ENCODE assay signal across 8 cellular contexts in genomic region chr19:43575955-43576451, GRCh38. TPM values are rescaled to one million over a fixed set of nuclear protein-coding genes. Genes with fewer than 3 reads are reported as not detected.
DNase-seq lines count a peak whose midpoint lies in the region; ATAC-seq and TF ChIP-seq lines count a peak whose summit lies in the region.

No MANE protein-coding gene starts in this region.

- H3K9ac ChIP-seq in iPS-15b (ENCODE audit: low read depth, low read length): peak overlapping the region; percentile 47
- no peak overlapping the region for H3K9ac ChIP-seq in subcutaneous abdominal adipose tissue (ENCODE audit: low read length in 5 of 5)

- H3K27me3 ChIP-seq in iPS-15b (ENCODE audit: control insufficient read depth, insufficient read depth, low read length): no peaks in the 10 kb centered on the region
- no peaks in the 10 kb centered on the region for H3K27me3 ChIP-seq in subcutaneous abdominal adipose tissue (ENCODE audit: control insufficient read depth in 5 of 5, insufficient read depth in 4 of 5, low read length in 5 of 5)

- H3K27ac ChIP-seq in subcutaneous abdominal adipose tissue (ENCODE audit: low read depth, low read length): no peak overlapping the region

- no peak for DNase-seq in activated T-cell treated with anti-CD3 and anti-CD28 coated beads, Interleukin-2, amount 50 U/mL, for 72 hours
- no peak for DNase-seq in activated T-cell treated with anti-CD3 and anti-CD28 coated beads, Interleukin-2, amount 50 U/mL, for 48 hours
- no peak for DNase-seq in activated T-helper 1 cell treated with anti-CD3 and anti-CD28 coated beads, Interleukin-12 subunit alpha, Interleukin-12 subunit beta, Interleukin-2, Interleukin-4 antibody, amounts not matched to agents 30 ng/mL and 10 ng/mL and 1 ng/mL, durations not matched to agents 14 hours and 24 hours and 36 hours (ENCODE audit: low spot score)
- no peak for DNase-seq in GM10248 (ENCODE audit: extremely low spot score)

- peak in 1 of 2 donors; percentile 1 for ATAC-seq in activated T-cell treated with anti-CD3 and anti-CD28 coated beads, Interleukin-2, amount 50 U/mL, for 72 hours (replicated peaks in 1 of 2)
- ATAC-seq in GM21619 (IDR thresholded peaks at IDR 0.05; ENCODE audit: unreplicated experiment) (no peak), HG02884 (IDR thresholded peaks at IDR 0.05; ENCODE audit: unreplicated experiment) (no peak)

- H3K4me3 ChIP-seq in iPS-15b (ENCODE audit: low read depth, low read length): peak overlapping the region; percentile 50
- peak overlapping the region; percentile 39 to 95 (median 88) for H3K4me3 ChIP-seq in subcutaneous abdominal adipose tissue (ENCODE audit: low read depth in 1 of 5, low read length in 5 of 5)

- no peak for TF ChIP-seq CTCF in GM10248 (IDR thresholded peaks at IDR 0.05; ENCODE audit: control extremely low read depth, extremely low read depth, low read depth, missing control alignments)

- H3K27me3 Mint-ChIP-seq in activated T-cell treated with anti-CD3 and anti-CD28 coated beads, Interleukin-2, amount 50 U/mL, for 72 hours (ENCODE audit: low read depth): no peaks in the 10 kb centered on the region
- peaks cover 3% of the 10 kb centered on the region for H3K27me3 Mint-ChIP-seq in activated T-helper 1 cell treated with anti-CD3 and anti-CD28 coated beads, Interleukin-12 subunit alpha, Interleukin-12 subunit beta, Interleukin-2, Interleukin-4 antibody, amounts not matched to agents 30 ng/mL and 10 ng/mL and 1 ng/mL, durations not matched to agents 14 hours and 24 hours and 36 hours (ENCODE audit: insufficient read depth)

- intact Hi-C loops in activated T-helper 1 cell treated with anti-CD3 and anti-CD28 coated beads, Interleukin-12 subunit alpha, Interleukin-12 subunit beta, Interleukin-2, Interleukin-4 antibody, amounts not matched to agents 30 ng/mL and 10 ng/mL and 1 ng/mL, durations not matched to agents 14 hours and 24 hours and 36 hours (cut with micrococcal nuclease): loop anchor here (1.0 kb wide), 6 partner anchors 14 to 113 kb away; partner anchors contain the start of genes IRGQ, ZNF428 and ZNF576

- H3K27ac Mint-ChIP-seq in activated T-cell treated with anti-CD3 and anti-CD28 coated beads, Interleukin-2, amount 50 U/mL, for 72 hours: no peak overlapping the region
- H3K27ac Mint-ChIP-seq in activated T-helper 1 cell treated with anti-CD3 and anti-CD28 coated beads, Interleukin-12 subunit alpha, Interleukin-12 subunit beta, Interleukin-2, Interleukin-4 antibody, amounts not matched to agents 30 ng/mL and 10 ng/mL and 1 ng/mL, durations not matched to agents 14 hours and 24 hours and 36 hours: peak overlapping the region; percentile 74

- H3K36me3 ChIP-seq in iPS-15b (ENCODE audit: control insufficient read depth, insufficient read depth, low read length): peaks cover 2% of the 10 kb centered on the region
- H3K36me3 ChIP-seq in subcutaneous abdominal adipose tissue (ENCODE audit: control insufficient read depth in 5 of 5, insufficient read depth in 5 of 5, low read length in 5 of 5): peaks cover 2 to 9% (median 6%) of the 10 kb centered on the region in 5 donors

- POLR2A ChIA-PET in GM10248 (lab: Yijun Ruan, JAX): interaction anchor here (0.6 to 0.8 kb wide), 2 partner anchors 19 to 97 kb away, joined by 3 to 6 read pairs; no protein-coding TSS in a partner anchor

- peaks cover 3 to 4% of the 10 kb centered on the region in 2 donors for H3K36me3 Mint-ChIP-seq in activated T-cell treated with anti-CD3 and anti-CD28 coated beads, Interleukin-2, amount 50 U/mL, for 72 hours (ENCODE audit: insufficient read depth in 2 of 2)
- peaks cover 7% of the 10 kb centered on the region for H3K36me3 Mint-ChIP-seq in activated T-helper 1 cell treated with anti-CD3 and anti-CD28 coated beads, Interleukin-12 subunit alpha, Interleukin-12 subunit beta, Interleukin-2, Interleukin-4 antibody, amounts not matched to agents 30 ng/mL and 10 ng/mL and 1 ng/mL, durations not matched to agents 14 hours and 24 hours and 36 hours (ENCODE audit: low read depth)

- H3K9me3 Mint-ChIP-seq in activated T-cell treated with anti-CD3 and anti-CD28 coated beads, Interleukin-2, amount 50 U/mL, for 72 hours: no peaks in the 10 kb centered on the region
- no peaks in the 10 kb centered on the region for H3K9me3 Mint-ChIP-seq in activated T-helper 1 cell treated with anti-CD3 and anti-CD28 coated beads, Interleukin-12 subunit alpha, Interleukin-12 subunit beta, Interleukin-2, Interleukin-4 antibody, amounts not matched to agents 30 ng/mL and 10 ng/mL and 1 ng/mL, durations not matched to agents 14 hours and 24 hours and 36 hours

- H3K4me1 Mint-ChIP-seq in activated T-cell treated with anti-CD3 and anti-CD28 coated beads, Interleukin-2, amount 50 U/mL, for 72 hours (ENCODE audit: low read depth): peaks cover 55% of the 10 kb centered on the region
- peaks cover 25% of the 10 kb centered on the region for H3K4me1 Mint-ChIP-seq in activated T-helper 1 cell treated with anti-CD3 and anti-CD28 coated beads, Interleukin-12 subunit alpha, Interleukin-12 subunit beta, Interleukin-2, Interleukin-4 antibody, amounts not matched to agents 30 ng/mL and 10 ng/mL and 1 ng/mL, durations not matched to agents 14 hours and 24 hours and 36 hours (ENCODE audit: low read depth)

- H3K9me3 ChIP-seq in iPS-15b (ENCODE audit: control insufficient read depth, insufficient read depth, low read length) (no peaks in the 10 kb centered on the region), subcutaneous abdominal adipose tissue (ENCODE audit: control insufficient read depth in 5 of 5, low read length in 5 of 5) (no peaks in the 10 kb centered on the region)

- H3K4me3 Mint-ChIP-seq in activated T-cell treated with anti-CD3 and anti-CD28 coated beads, Interleukin-2, amount 50 U/mL, for 72 hours: peak overlapping the region; percentile 73 to 98
- H3K4me3 Mint-ChIP-seq in activated T-helper 1 cell treated with anti-CD3 and anti-CD28 coated beads, Interleukin-12 subunit alpha, Interleukin-12 subunit beta, Interleukin-2, Interleukin-4 antibody, amounts not matched to agents 30 ng/mL and 10 ng/mL and 1 ng/mL, durations not matched to agents 14 hours and 24 hours and 36 hours: peak overlapping the region; percentile 67

- CTCF ChIA-PET in GM10248 (lab: Yijun Ruan, JAX): interaction anchor here (10.4 kb wide), 1 partner anchor 19 kb away, joined by 97 read pairs; no protein-coding TSS in a partner anchor

- H3K4me1 ChIP-seq in iPS-15b (ENCODE audit: control insufficient read depth, insufficient read depth, low read length) (peaks cover 6% of the 10 kb centered on the region), subcutaneous abdominal adipose tissue (ENCODE audit: control insufficient read depth in 5 of 5, insufficient read depth in 5 of 5, low read length in 5 of 5) (peaks cover 5 to 34% (median 27%) of the 10 kb centered on the region in 5 donors)

RNA-seq across cellular contexts. Expression of gene PINLYP, which starts 0.4 kb away (rescaled TPM):
- total RNA-seq in activated T-cell treated with anti-CD3 and anti-CD28 coated beads, Interleukin-2, amount 50 U/mL, for 72 hours: 10 to 100 TPM in 1 of 2 donors, 1 to 10 TPM in 1; 8.9 to 18.1 TPM
- total RNA-seq in activated T-helper 1 cell treated with anti-CD3 and anti-CD28 coated beads, Interleukin-12 subunit alpha, Interleukin-12 subunit beta, Interleukin-2, Interleukin-4 antibody, amounts not matched to agents 30 ng/mL and 10 ng/mL and 1 ng/mL, durations not matched to agents 14 hours and 24 hours and 36 hours: 4.9 and 5.7 TPM in 2 replicates

RNA-seq across cellular contexts. Expression of gene XRCC1, which starts 0.7 kb away (rescaled TPM):
- total RNA-seq in activated T-cell treated with anti-CD3 and anti-CD28 coated beads, Interleukin-2, amount 50 U/mL, for 72 hours: 10 to 100 TPM; 58.4 to 66.7 TPM
- total RNA-seq in activated T-helper 1 cell treated with anti-CD3 and anti-CD28 coated beads, Interleukin-12 subunit alpha, Interleukin-12 subunit beta, Interleukin-2, Interleukin-4 antibody, amounts not matched to agents 30 ng/mL and 10 ng/mL and 1 ng/mL, durations not matched to agents 14 hours and 24 hours and 36 hours: 27.4 and 28.7 TPM in 2 replicates

RNA-seq across cellular contexts. Expression of gene IRGQ, which starts 19.9 kb away (rescaled TPM):
- 10 to 100 TPM; 13.6 to 16.6 TPM for total RNA-seq in activated T-cell treated with anti-CD3 and anti-CD28 coated beads, Interleukin-2, amount 50 U/mL, for 72 hours
- 33.5 and 34.9 TPM in 2 replicates for total RNA-seq in activated T-helper 1 cell treated with anti-CD3 and anti-CD28 coated beads, Interleukin-12 subunit alpha, Interleukin-12 subunit beta, Interleukin-2, Interleukin-4 antibody, amounts not matched to agents 30 ng/mL and 10 ng/mL and 1 ng/mL, durations not matched to agents 14 hours and 24 hours and 36 hours

RNA-seq across cellular contexts. Expression of gene ZNF576, which starts 20.4 kb away (rescaled TPM):
- 10 to 100 TPM; 10.0 to 11.8 TPM for total RNA-seq in activated T-cell treated with anti-CD3 and anti-CD28 coated beads, Interleukin-2, amount 50 U/mL, for 72 hours
- 17.3 and 18.6 TPM in 2 replicates for total RNA-seq in activated T-helper 1 cell treated with anti-CD3 and anti-CD28 coated beads, Interleukin-12 subunit alpha, Interleukin-12 subunit beta, Interleukin-2, Interleukin-4 antibody, amounts not matched to agents 30 ng/mL and 10 ng/mL and 1 ng/mL, durations not matched to agents 14 hours and 24 hours and 36 hours

RNA-seq across cellular contexts. Expression of gene SRRM5, which starts 35.9 kb away (rescaled TPM):
- total RNA-seq in activated T-cell treated with anti-CD3 and anti-CD28 coated beads, Interleukin-2, amount 50 U/mL, for 72 hours: 1 to 10 TPM; 1.1 to 1.7 TPM
- total RNA-seq in activated T-helper 1 cell treated with anti-CD3 and anti-CD28 coated beads, Interleukin-12 subunit alpha, Interleukin-12 subunit beta, Interleukin-2, Interleukin-4 antibody, amounts not matched to agents 30 ng/mL and 10 ng/mL and 1 ng/mL, durations not matched to agents 14 hours and 24 hours and 36 hours: 0.10 and 0.13 TPM in 2 replicates
